Comparison of ENCODE assay signal across 7 cellular contexts in the genomic region with DNA sequence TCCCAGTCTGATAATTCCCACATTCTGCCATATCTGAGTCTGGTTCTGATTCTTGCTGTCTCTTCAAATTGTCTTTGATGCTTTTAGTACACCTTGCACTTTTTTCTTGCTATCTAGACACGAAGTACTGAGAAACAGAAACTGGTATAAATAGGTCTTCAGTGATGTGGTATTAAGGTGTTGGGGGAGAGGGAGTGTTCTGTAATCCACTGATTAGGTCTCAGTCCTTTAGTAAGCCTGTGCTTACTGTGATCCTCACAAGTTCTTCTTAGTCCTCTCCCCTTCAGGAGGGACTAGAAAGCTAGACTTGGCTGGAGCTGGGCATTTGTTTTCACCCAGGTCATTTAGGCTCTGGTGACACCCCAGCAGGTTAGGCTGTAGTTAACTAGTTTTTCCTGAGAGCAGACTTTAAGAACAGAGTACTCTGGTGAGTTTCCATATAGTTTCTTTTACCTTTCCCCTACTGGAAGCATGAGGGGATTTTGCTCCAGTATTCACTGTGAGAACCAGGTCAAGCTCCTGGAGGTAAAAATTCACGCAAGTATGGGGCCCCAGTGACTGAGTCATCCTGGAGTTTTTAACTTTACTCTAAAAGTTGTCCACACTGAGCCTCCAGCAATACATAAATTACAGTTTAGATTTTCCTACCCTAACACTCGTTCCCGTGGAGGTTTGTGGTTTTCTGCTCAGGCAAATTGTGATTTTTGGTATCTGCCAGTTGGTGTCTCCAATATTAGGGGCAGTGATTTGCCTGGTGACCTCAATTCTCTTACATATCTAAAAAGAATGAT.
DNase-seq lines count a peak whose midpoint lies in the region; ATAC-seq, FAIRE-seq and TF ChIP-seq lines count a peak whose summit lies in the region.

No MANE protein-coding gene starts in this region.

- 71% methylated on average over 4 of the region's 4 CpGs; no CpG with 5 or more reads in 1 of the 2 experiments for WGBS in H1 (ENCODE audit: extremely low coverage in 1 of 2, insufficient coverage in 1 of 2, insufficient read length in 1 of 2, insufficient replicate concordance in 2 of 2, low coverage in 1 of 2, low lambda C conversion rate in 2 of 2, missing lambda C conversion rate in 1 of 2), 2 experiments
- WGBS in small intestine, 3 donors = 64 to 66% (median 65%) methylated on average over 4 of the region's 4 CpGs

- H3K9ac ChIP-seq in H1 (replicated peaks in 1 of 4; ENCODE audit: extremely low read depth in 1 of 4, low read depth in 3 of 4, low read length in 3 of 4) = no peak overlapping the region

- H3K27me3 ChIP-seq in H1 (replicated peaks in 1 of 4; ENCODE audit: control insufficient read depth in 3 of 4, extremely low read depth in 1 of 4, insufficient read depth in 3 of 4, low read length in 3 of 4) (no peaks in the 10 kb centered on the region), small intestine (ENCODE audit: control insufficient read depth in 2 of 2, insufficient read depth in 2 of 2, low read length in 2 of 2) (no peaks in the 10 kb centered on the region)

- FAIRE-seq in H1 (lab: Jason Lieb, UNC) = no peak
- no peak for FAIRE-seq in small intestine (lab: Jason Lieb, UNC)

- H2BK20ac ChIP-seq in H1 (ENCODE audit: low read length) = no peak overlapping the region

- H2BK15ac ChIP-seq in H1 (ENCODE audit: low read length) = no peak overlapping the region

- H3K4me2 ChIP-seq in H1 (ENCODE audit: insufficient read depth in 1 of 2, low read depth in 2 of 2, low read length in 2 of 2) = no peak overlapping the region

- peaks cover 0 to 16% of the 10 kb centered on the region in 2 experiments; a peak in 2 of 4 replicates for H3K79me2 ChIP-seq in H1 (ENCODE audit: control insufficient read depth in 1 of 2, insufficient read depth in 2 of 2, low read length in 2 of 2)

- H3K4me3 ChIP-seq in H1 (ENCODE audit: extremely low read depth in 1 of 4, insufficient read depth in 2 of 4, low read depth in 3 of 4, low read length in 4 of 4) (no peak overlapping the region), small intestine (ENCODE audit: low read depth in 1 of 2, low read length in 2 of 2) (no peak overlapping the region)

- TF ChIP-seq EP300 in H1 (IDR thresholded peaks at IDR 0.05; ENCODE audit: borderline replicate concordance in 1 of 2, low read depth in 2 of 2, low read length in 2 of 2) = no peak

- no peak overlapping the region for H3K56ac ChIP-seq in H1 (replicated peaks; ENCODE audit: insufficient read length, low read depth, low read length)

- CTCF ChIA-PET in H1 (lab: Charles Lee; ENCODE audit: partially characterized antibody) = interaction anchor here (0.7 kb wide), 1 partner anchor 11 kb away, joined by 3 read pairs; no protein-coding TSS in a partner anchor

- no peak for TF ChIP-seq RAD21 in H1 (IDR thresholded peaks at IDR 0.05 in 1 of 2, conservative IDR thresholded peaks at IDR 0.05 in 1 of 2; ENCODE audit: low read depth in 2 of 2, low read length in 2 of 2)

- no peak overlapping the region for H4K5ac ChIP-seq in H1 (ENCODE audit: insufficient read length, low read depth, low read length)

- H3K27ac ChIP-seq in H1 (ENCODE audit: low read depth, low read length) = no peak overlapping the region
- no peak overlapping the region for H3K27ac ChIP-seq in small intestine (ENCODE audit: low read depth in 1 of 2, low read length in 1 of 2)

- no peak for TF ChIP-seq POLR2A in H1 (IDR thresholded peaks at IDR 0.05; ENCODE audit: control extremely low read depth in 1 of 2, low read depth in 2 of 2, low read length in 2 of 2)

- no peak overlapping the region for H3K23ac ChIP-seq in H1 (ENCODE audit: insufficient read length)

- H2AFZ ChIP-seq in H1 (ENCODE audit: low read length) = no peak overlapping the region

- H3K9me3 ChIP-seq in H1 (ENCODE audit: insufficient read depth in 2 of 2, low read depth in 1 of 2, low read length in 1 of 2) (no peaks in the 10 kb centered on the region), small intestine (ENCODE audit: control insufficient read depth, low read depth) (no peaks in the 10 kb centered on the region)

- H3K4me1 ChIP-seq in H1 (replicated peaks in 1 of 4; ENCODE audit: control insufficient read depth in 3 of 4, insufficient read depth in 4 of 4, low read length in 3 of 4) (peaks cover 0 to 11% (median 3%) of the 10 kb centered on the region in 4 experiments; a peak in 3 of 7 replicates), small intestine (ENCODE audit: control insufficient read depth in 2 of 2, insufficient read depth in 1 of 2, low read depth in 1 of 2, low read length in 1 of 2) (peaks cover 0 to 3% of the 10 kb centered on the region in 2 donors)

- peaks cover 0 to 2% of the 10 kb centered on the region in 2 experiments for H4K20me1 ChIP-seq in H1 (replicated peaks in 1 of 2; ENCODE audit: control insufficient read depth in 1 of 2, insufficient read depth in 2 of 2, low read length in 2 of 2)

- H2BK12ac ChIP-seq in H1 (ENCODE audit: low read depth, low read length) = no peak overlapping the region

- no peak overlapping the region for H3K14ac ChIP-seq in H1 (ENCODE audit: insufficient read length)

- no peak overlapping the region for H4K8ac ChIP-seq in H1 (ENCODE audit: extremely low read depth, insufficient read depth, low read length)

- no peak overlapping the region for H4K91ac ChIP-seq in H1 (replicated peaks; ENCODE audit: insufficient read length, low read length)

- DNase-seq in NCI-H1694 treated with DMSO at 0.1 percent for 48 hours (lab: John Stamatoyannopoulos, UW) (peak; percentile 72), H1 (ENCODE audit: low read depth in 1 of 2, low spot score in 2 of 2) (no peak), MV-4-11 (lab: John Stamatoyannopoulos, UW) (no peak), DMS153 treated with DMSO at 0.1 percent for 48 hours (lab: John Stamatoyannopoulos, UW; ENCODE audit: unreplicated experiment) (no peak), small intestine (no peak)

- no peak overlapping the region for H3K18ac ChIP-seq in H1 (ENCODE audit: extremely low read depth, low read length)

- no peaks in the 10 kb centered on the region for H3K79me1 ChIP-seq in H1 (ENCODE audit: low read depth, low read length)

- no peak overlapping the region for H2AK5ac ChIP-seq in H1 (ENCODE audit: low read depth, low read length)

- H2BK120ac ChIP-seq in H1 (replicated peaks; ENCODE audit: low read depth, low read length) = no peak overlapping the region

- peak overlapping the region; percentile 35 for H3K4ac ChIP-seq in H1 (replicated peaks; ENCODE audit: insufficient read length, low read depth, low read length)

- H2BK5ac ChIP-seq in H1 (ENCODE audit: low read depth, low read length) = no peak overlapping the region

- POLR2A ChIA-PET in H1 (lab: Charles Lee; ENCODE audit: partially characterized antibody) = no interaction called here

- ATAC-seq in GM18873 (IDR thresholded peaks at IDR 0.05; ENCODE audit: low FRiP score, unreplicated experiment) = peak; percentile 73
- ATAC-seq in HG02623 (IDR thresholded peaks at IDR 0.05; ENCODE audit: unreplicated experiment) = peak; percentile 83

- TF ChIP-seq CTCF in H1 (IDR thresholded peaks at IDR 0.05; ENCODE audit: control extremely low read depth in 1 of 3, insufficient read depth in 1 of 3, low read depth in 1 of 3, low read length in 3 of 3) = no peak

- H3K36me3 ChIP-seq in H1 (ENCODE audit: control insufficient read depth in 2 of 4, insufficient read depth in 4 of 4, low read length in 3 of 4) (no peaks in the 10 kb centered on the region), small intestine (ENCODE audit: control insufficient read depth in 2 of 2, insufficient read depth in 2 of 2, low read length in 2 of 2) (no peaks in the 10 kb centered on the region)

- H3K23me2 ChIP-seq in H1 (ENCODE audit: low read depth, low read length) = no peaks in the 10 kb centered on the region; the same call in 1 of the 2 replicates

TF ChIP-seq in H1, 55 proteins besides CTCF, POLR2A, EP300 and RAD21:
- no peak for TF ChIP-seq BCL11A (IDR thresholded peaks at IDR 0.05; ENCODE audit: low read depth in 2 of 2, low read length in 2 of 2)
- no peak for TF ChIP-seq SIN3A (conservative IDR thresholded peaks at IDR 0.05 in 1 of 2, IDR thresholded peaks at IDR 0.05 in 1 of 2; ENCODE audit: low read depth in 1 of 2, low read length in 2 of 2)
- TF ChIP-seq MAX (IDR thresholded peaks at IDR 0.05) = no peak
- no peak for TF ChIP-seq MAFK (IDR thresholded peaks at IDR 0.05; ENCODE audit: low read depth, low read length)
- TF ChIP-seq SRF (IDR thresholded peaks at IDR 0.05; ENCODE audit: low read depth, low read length) = no peak
- no peak for TF ChIP-seq POLR2AphosphoS5 (IDR thresholded peaks at IDR 0.05; ENCODE audit: low read depth, low read length)
- no peak for TF ChIP-seq EZH2 (IDR thresholded peaks at IDR 0.05; ENCODE audit: low read depth, low read length, severe bottlenecking)
- no peak for TF ChIP-seq SUZ12 (IDR thresholded peaks at IDR 0.05; ENCODE audit: low read length)
- TF ChIP-seq EGR1 (IDR thresholded peaks at IDR 0.05; ENCODE audit: borderline replicate concordance, low read depth, low read length) = no peak
- no peak for TF ChIP-seq BRCA1 (IDR thresholded peaks at IDR 0.05; ENCODE audit: low read depth, low read length)
- TF ChIP-seq POU5F1 (IDR thresholded peaks at IDR 0.05; ENCODE audit: low read depth, low read length) = no peak
- no peak for TF ChIP-seq JUN (IDR thresholded peaks at IDR 0.05; ENCODE audit: low read depth, low read length)
- no peak for TF ChIP-seq NRF1 (IDR thresholded peaks at IDR 0.05; ENCODE audit: low read depth, low read length)
- TF ChIP-seq CTBP2 (IDR thresholded peaks at IDR 0.05; ENCODE audit: borderline replicate concordance, insufficient read depth, insufficient read length, low read length) = no peak
- TF ChIP-seq HDAC6 (IDR thresholded peaks at IDR 0.05; ENCODE audit: low read depth, low read length) = no peak
- no peak for TF ChIP-seq SIRT6 (IDR thresholded peaks at IDR 0.05; ENCODE audit: low read length)
